In genomic region chr1:22334860-22335550, GRCh38 we compare ENCODE assay signal across 13 cellular contexts.
"Had no signal": no experiment of that assay in that cellular context is flagged by ENCODE, and none has a peak within 500 bp of the region (broad histone marks: within the 10 kb centered on the region; RNA-seq: fewer than 3 reads in every experiment).

No MANE protein-coding gene starts in this region.

- FAIRE-seq: kidney had no signal

- DNase-seq: effector CD4-positive, alpha-beta T cell; endodermal cell; foreskin melanocyte; head of caudate nucleus; left cardiac atrium; mammary epithelial cell; naive thymus-derived CD8-positive, alpha-beta T cell; sigmoid colon; stimulated activated CD4-positive, alpha-beta T cell treated with anti-CD3 and anti-CD28 coated beads, Interleukin-12 subunit alpha, Interleukin-12 subunit beta, amount 100 ng/mL, for 4 hours; stimulated activated CD4-positive, alpha-beta T cell treated with anti-CD3 and anti-CD28 coated beads, Interleukin-2, amount 100 ng/mL, for 48 hours; stimulated activated naive CD4-positive, alpha-beta T cell treated with Interleukin-2 at 50 U/mL for 16 hours; trophoblast cell had no signal

- ATAC-seq: left cardiac atrium; naive thymus-derived CD8-positive, alpha-beta T cell had no signal
